ENCODE assay signal across 8 cellular contexts in the genomic region with DNA sequence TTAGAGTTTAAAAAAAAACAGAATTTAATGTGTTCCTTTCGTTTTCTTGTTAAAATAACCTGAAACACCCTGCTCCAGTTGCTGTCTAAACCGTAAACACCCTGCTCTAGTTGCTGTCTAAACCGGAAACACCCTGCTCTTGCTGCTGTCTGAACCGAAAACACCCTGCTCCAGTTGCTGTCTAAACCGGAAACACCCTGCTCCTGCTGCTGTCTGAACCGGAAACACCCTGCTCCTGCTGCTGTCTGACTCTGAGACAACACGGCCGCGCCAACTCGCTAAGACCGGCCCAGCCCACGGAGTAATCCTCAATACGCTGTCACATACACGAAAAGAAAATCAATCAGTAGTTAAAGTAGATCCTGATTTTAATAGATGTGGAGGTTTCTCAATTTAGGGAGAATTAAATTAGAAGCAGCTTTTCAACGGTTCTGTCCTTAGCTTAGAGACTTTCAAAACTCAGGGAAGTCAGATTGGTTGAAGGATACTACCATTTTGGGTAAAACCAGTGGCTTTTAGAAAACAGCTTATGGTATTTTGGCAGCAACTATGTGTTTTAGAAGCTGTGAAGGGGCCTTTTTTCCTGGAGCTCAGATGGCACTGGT.
A peak's percentile ranks its signal among the peaks of the same experiment; 100 is the strongest.
DNase-seq lines count a peak whose midpoint lies in the region; ATAC-seq and TF ChIP-seq lines count a peak whose summit lies in the region.

No MANE protein-coding gene starts in this region.

- H3K36me3 ChIP-seq in mesendoderm (ENCODE audit: control insufficient read depth, insufficient read depth, low read length) = no peaks in the 10 kb centered on the region

- no peak overlapping the region for H2BK5ac ChIP-seq in mesendoderm (ENCODE audit: low read length)

- no CpG with 5 or more reads among the region's 15 CpGs for WGBS in mesendoderm (ENCODE audit: extremely low coverage, insufficient coverage, low lambda C conversion rate)

- no peak overlapping the region for H3K56ac ChIP-seq in mesendoderm (ENCODE audit: low read length)

- H3K4ac ChIP-seq in mesendoderm (ENCODE audit: low read depth, low read length) = no peak overlapping the region

- CTCF ChIA-PET in RWPE1 (lab: Yijun Ruan, JAX) = interaction anchor here (0.6 kb wide), 2 partner anchors 175 to 976 kb away, joined by 3 read pairs; no protein-coding TSS in a partner anchor

- no peaks in the 10 kb centered on the region for H3K27me3 ChIP-seq in mesendoderm (ENCODE audit: insufficient read depth, low read length, poor library complexity)

- H4K5ac ChIP-seq in mesendoderm (ENCODE audit: low read length) = no peak overlapping the region

- no peak for TF ChIP-seq CTCF in GM13977 (IDR thresholded peaks at IDR 0.05; ENCODE audit: extremely low read depth, insufficient read depth, missing control alignments)
- TF ChIP-seq CTCF in RWPE1 (conservative IDR thresholded peaks at IDR 0.05; ENCODE audit: low read depth) = no peak

- no peak overlapping the region for H3K23ac ChIP-seq in mesendoderm (ENCODE audit: low read length)

- H3K27ac ChIP-seq in RWPE1 = peak overlapping the region; percentile 19; the same call in 1 of the 2 replicates
- H3K27ac ChIP-seq in mesendoderm (ENCODE audit: low read depth, low read length) = no peak overlapping the region

- H3K9ac ChIP-seq in mesendoderm (ENCODE audit: low read length) = no peak overlapping the region

- no peak overlapping the region for H3K18ac ChIP-seq in mesendoderm (ENCODE audit: low read length)

- peak; percentile 77 for DNase-seq in GM13977 (ENCODE audit: low spot score)
- DNase-seq in RWPE1 (ENCODE audit: low spot score) = no peak
- DNase-seq in activated naive CD4-positive, alpha-beta T cell treated with anti-CD3 and anti-CD28 coated beads, Interleukin-2, amount 50 U/mL, for 16 hours = peak; percentile 69
- peak; percentile 64 for DNase-seq in left kidney (ENCODE audit: low read depth, low spot score)
- peak; percentile 39 for DNase-seq in stimulated activated CD8-positive, alpha-beta memory T cell treated with anti-CD3 and anti-CD28 coated beads, Interleukin-12 subunit alpha, Interleukin-12 subunit beta, amount 100 ng/mL, for 24 hours (ENCODE audit: extremely low read depth)
- DNase-seq in mesendoderm = no peak
- DNase-seq in amniotic stem cell (lab: John Stamatoyannopoulos, UW) = no peak

- H2BK120ac ChIP-seq in mesendoderm (ENCODE audit: low read depth, low read length) = no peak overlapping the region

- no peaks in the 10 kb centered on the region for H3K79me2 ChIP-seq in mesendoderm (ENCODE audit: control insufficient read depth, insufficient read depth, low read length)

- H2BK15ac ChIP-seq in mesendoderm (replicated peaks; ENCODE audit: low read depth) = no peak overlapping the region

- peak; percentile 89 for ATAC-seq in HG02763 (IDR thresholded peaks at IDR 0.05; ENCODE audit: unreplicated experiment)

- in situ Hi-C loops in GM13977 (cut with MboI; ENCODE audit: low pct_unique_long_range_greater_than_20kb, low sequenced_read_pairs, unreplicated experiment) = no loop called here

- H4K8ac ChIP-seq in mesendoderm (ENCODE audit: low read depth, low read length) = no peak overlapping the region

- POLR2A ChIA-PET in RWPE1 (lab: Yijun Ruan, JAX; ENCODE audit: low non-redundant PET) = no interaction called here

- H3K4me1 ChIP-seq in mesendoderm (ENCODE audit: control insufficient read depth, low read depth, low read length) = peaks cover 3% of the 10 kb centered on the region

- H3K79me1 ChIP-seq in mesendoderm (ENCODE audit: low read length) = no peaks in the 10 kb centered on the region

- no peak overlapping the region for H3K4me2 ChIP-seq in mesendoderm (ENCODE audit: low read length)

- no peak overlapping the region for H3K4me3 ChIP-seq in mesendoderm (ENCODE audit: low read length)

- H2AK5ac ChIP-seq in mesendoderm (ENCODE audit: low read length) = no peak overlapping the region

Comparison
In these comparisons a context has a peak if more than half of its experiments do, and no peak if none do; other contexts are left out.
1. DNase-seq: peak in GM13977 (single experiment), activated naive CD4-positive, alpha-beta T cell treated with anti-CD3 and anti-CD28 coated beads, Interleukin-2, amount 50 U/mL, for 16 hours (single experiment), left kidney (single experiment) and stimulated activated CD8-positive, alpha-beta memory T cell treated with anti-CD3 and anti-CD28 coated beads, Interleukin-12 subunit alpha, Interleukin-12 subunit beta, amount 100 ng/mL, for 24 hours (single experiment); none in RWPE1 (single experiment), mesendoderm (single experiment) and amniotic stem cell (single experiment).